Comparison of ENCODE assay signal across 8 cellular contexts in the genomic region with DNA sequence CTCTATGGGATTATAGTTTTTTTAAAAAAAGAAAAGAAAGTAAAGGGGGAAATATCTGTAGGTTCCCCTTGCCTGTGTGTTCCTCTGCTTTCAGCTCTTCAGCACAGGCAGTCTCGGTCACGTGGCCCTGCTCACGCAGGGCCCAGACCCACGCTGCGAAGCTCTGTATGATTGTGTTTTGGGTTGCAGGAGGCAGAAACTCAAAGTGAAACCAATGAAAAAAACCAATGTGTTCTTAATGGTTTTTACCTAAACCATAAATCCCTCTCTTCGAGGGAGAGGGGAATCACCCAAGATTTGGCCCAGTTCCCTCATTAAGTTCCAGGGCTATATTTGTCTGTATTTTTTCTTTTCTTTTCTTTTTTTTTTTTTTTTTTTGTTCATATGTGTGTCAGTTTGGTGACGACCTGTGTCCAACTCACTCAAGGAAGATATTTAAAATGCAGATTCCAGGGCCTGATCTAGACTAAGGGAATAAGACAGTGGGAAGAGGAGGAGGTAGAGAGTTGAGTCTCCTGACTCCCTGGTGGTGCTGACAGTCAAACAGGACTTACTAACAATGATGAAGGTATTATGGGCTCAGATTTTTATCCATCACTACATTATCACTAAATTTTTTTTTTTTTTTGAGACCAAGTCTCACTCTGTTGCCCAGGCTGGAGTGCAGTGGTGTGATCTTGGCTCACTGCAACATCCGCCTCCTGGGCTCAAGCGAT. TPM values are rescaled to one million over a fixed set of nuclear protein-coding genes. Genes with fewer than 3 reads are reported as not detected.
DNase-seq lines count a peak whose midpoint lies in the region; ATAC-seq and TF ChIP-seq lines count a peak whose summit lies in the region.

No MANE protein-coding gene starts in this region.

- peak overlapping the region; percentile 59 for H3K4me2 ChIP-seq in OCI-LY3 (ENCODE audit: low read length)

- no peaks in the 10 kb centered on the region for H4K20me1 ChIP-seq in OCI-LY3 (ENCODE audit: insufficient read depth, low read length)

- intact Hi-C loops in prostate gland (cut with DNase I): no loop called here

- peak; percentile 93 for DNase-seq in GM12865 (ENCODE audit: low read depth)
- peak; percentile 54 for DNase-seq in activated naive CD8-positive, alpha-beta T cell treated with anti-CD3 and anti-CD28 coated beads, Interleukin-2, amount 50 U/mL, for 16 hours (ENCODE audit: low read depth, low spot score)
- peak; percentile 37 to 72 (median 41) for DNase-seq in stimulated activated CD4-positive, alpha-beta T cell treated with anti-CD3 and anti-CD28 coated beads, TNF-alpha, amount 100 ng/mL, for 24 hours (ENCODE audit: low read depth in 3 of 3)
- DNase-seq in prostate gland (ENCODE audit: low spot score): no peak
- DNase-seq in NCI-H2107 treated with DMSO at 0.1 percent for 48 hours (lab: John Stamatoyannopoulos, UW; ENCODE audit: unreplicated experiment): no peak
- no peak for DNase-seq in HUDEP-2 (lab: John Stamatoyannopoulos, UW; ENCODE audit: unreplicated experiment in 76 of 76)

- H3K36me3 ChIP-seq in OCI-LY3 (replicated peaks; ENCODE audit: low read depth, low read length) (no peaks in the 10 kb centered on the region), prostate gland (no peaks in the 10 kb centered on the region)

- no peak for TF ChIP-seq POLR2A in prostate gland (IDR thresholded peaks at IDR 0.05)

- H3K9me3 ChIP-seq in OCI-LY3 (ENCODE audit: insufficient read depth, low read length): no peaks in the 10 kb centered on the region
- no peaks in the 10 kb centered on the region for H3K9me3 ChIP-seq in prostate gland

- H3K27me3 ChIP-seq in OCI-LY3 (ENCODE audit: low read depth, low read length) (0 out of 2 replicates have a peak, but pooled peaks cover 6% of the 10 kb centered on the region), prostate gland (replicated peaks; ENCODE audit: insufficient read depth) (no peaks in the 10 kb centered on the region)

- no peak overlapping the region for H2AFZ ChIP-seq in OCI-LY3 (ENCODE audit: low read depth, low read length)

- H3K4me1 ChIP-seq in OCI-LY3 (ENCODE audit: low read length) (peaks cover 19% of the 10 kb centered on the region), prostate gland (replicated peaks) (no peaks in the 10 kb centered on the region)

- H3K79me2 ChIP-seq in OCI-LY3 (ENCODE audit: low read length): no peaks in the 10 kb centered on the region

- ATAC-seq in GM21786 (IDR thresholded peaks at IDR 0.05; ENCODE audit: unreplicated experiment): peak; percentile 95

- H3K4me3 ChIP-seq in GM12865 (ENCODE audit: low read depth, low read length): no peak overlapping the region
- 0 out of 2 replicates have a peak overlapping the region, but pooled peaks have one; percentile 36 for H3K4me3 ChIP-seq in OCI-LY3 (ENCODE audit: low read length)
- no peak overlapping the region for H3K4me3 ChIP-seq in prostate gland

- H3K27ac ChIP-seq in OCI-LY3 (ENCODE audit: low read length) (peak overlapping the region; percentile 57), prostate gland (peak overlapping the region in 1 of 2 donors; percentile 23)

- no peak overlapping the region for H3K9ac ChIP-seq in OCI-LY3 (ENCODE audit: low read length)

- no peak for TF ChIP-seq CTCF in GM12865 (IDR thresholded peaks at IDR 0.05; ENCODE audit: insufficient read depth, low read depth, low read length, missing control alignments)
- TF ChIP-seq CTCF in OCI-LY3 (IDR thresholded peaks at IDR 0.05; ENCODE audit: low read depth, low read length): no peak
- TF ChIP-seq CTCF in prostate gland (IDR thresholded peaks at IDR 0.05): no peak

- 70% methylated on average over 9 of the region's 9 CpGs for WGBS in prostate gland

RNA-seq across cellular contexts. Expression of a gene that starts 33.8 kb away (rescaled TPM):
- 10 to 100 TPM; 58.4 to 71.0 TPM for total RNA-seq in prostate gland

Comparison
In these comparisons a context has a peak if more than half of its experiments do, and no peak if none do; other contexts are left out.
1. DNase-seq: peak in GM12865 (single experiment), activated naive CD8-positive, alpha-beta T cell treated with anti-CD3 and anti-CD28 coated beads, Interleukin-2, amount 50 U/mL, for 16 hours (single experiment) and stimulated activated CD4-positive, alpha-beta T cell treated with anti-CD3 and anti-CD28 coated beads, TNF-alpha, amount 100 ng/mL, for 24 hours (3 of 3); none in prostate gland (single experiment), NCI-H2107 treated with DMSO at 0.1 percent for 48 hours (single experiment) and HUDEP-2 (0 of 76).